In genomic region chr3:142029052-142029642, GRCh38 we compare ENCODE assay signal across 11 cellular contexts.
DNase-seq lines count a peak whose midpoint lies in the region; ATAC-seq and TF ChIP-seq lines count a peak whose summit lies in the region.
"Had no signal": no experiment of that assay in that cellular context is flagged by ENCODE, and none has a peak within 500 bp of the region (broad histone marks: within the 10 kb centered on the region; RNA-seq: fewer than 3 reads in every experiment).

No MANE protein-coding gene starts in this region.

- peaks cover 5% of the 10 kb centered on the region for H3K4me1 ChIP-seq in mammary epithelial cell (ENCODE audit: insufficient read depth, low read length)
- H3K4me1 ChIP-seq in sigmoid colon: peaks cover 0 to 33% (median 23%) of the 10 kb centered on the region in 4 donors
- peaks cover 4 to 27% (median 8%) of the 10 kb centered on the region in 3 donors for H3K4me1 ChIP-seq in esophagus squamous epithelium

- H3K27ac ChIP-seq in mammary epithelial cell (ENCODE audit: insufficient read depth, low read depth, low read length) (no peak overlapping the region), sigmoid colon (peak overlapping the region; percentile 23 to 68 (median 58)), esophagus squamous epithelium (no peak overlapping the region)
- H3K27ac ChIP-seq: SK-N-MC had no signal

- peak overlapping the region; percentile 8 for H3K4me2 ChIP-seq in mammary epithelial cell (ENCODE audit: insufficient read depth, low read depth, low read length)

- intact Hi-C loops in mammary epithelial cell (cut with micrococcal nuclease) (loop anchor here (5.0 kb wide), 1 partner anchor 93 kb away; no protein-coding TSS in a partner anchor), sigmoid colon (cut with DNase I) (no loop called here), esophagus squamous epithelium (cut with DNase I) (no loop called here)

- TF ChIP-seq EP300 in sigmoid colon (IDR thresholded peaks at IDR 0.05): no peak

- H3K4me3 ChIP-seq in mammary epithelial cell (replicated peaks in 1 of 3; ENCODE audit: insufficient read depth in 1 of 3, low read depth in 2 of 3, low read length in 3 of 3) (no peak overlapping the region), sigmoid colon (peak overlapping the region in 1 of 4 donors; percentile 52), esophagus squamous epithelium (no peak overlapping the region)

- peak overlapping the region; percentile 19 for H2AFZ ChIP-seq in mammary epithelial cell (ENCODE audit: low read depth, low read length)

- H3K9ac ChIP-seq in mammary epithelial cell (ENCODE audit: insufficient read depth, low read length): no peak overlapping the region

- in situ Hi-C loops in mammary epithelial cell (cut with MboI; ENCODE audit: low sequenced_read_pairs in 2 of 2): no loop called here

- WGBS in mammary epithelial cell (ENCODE audit: low coverage, missing lambda C conversion rate): 20% methylated on average over 3 of the region's 3 CpGs
- 21 to 39% methylated on average over 3 of the region's 3 CpGs for WGBS in sigmoid colon, 2 donors
- 23 to 29% methylated on average over 3 of the region's 3 CpGs for WGBS in esophagus squamous epithelium, 2 donors

- H3K27me3 ChIP-seq in mammary epithelial cell (ENCODE audit: insufficient read depth, low read length) (no peaks in the 10 kb centered on the region), sigmoid colon (no peaks in the 10 kb centered on the region), esophagus squamous epithelium (no peaks in the 10 kb centered on the region)
- H3K27me3 ChIP-seq: dorsolateral prefrontal cortex had no signal

- no peaks in the 10 kb centered on the region for H3K79me2 ChIP-seq in mammary epithelial cell (ENCODE audit: insufficient read depth, low read length)

- BruUV-seq in mammary epithelial cell (replicated peaks; lab: Mats Ljungman, UMichigan): no TSS peak

- CTCF ChIA-PET in mammary epithelial cell (lab: Charles Lee; ENCODE audit: low non-redundant PET): interaction anchor here (0.6 kb wide), 1 partner anchor 33 kb away, joined by 4 read pairs; no protein-coding TSS in a partner anchor

- H3K9me3 ChIP-seq in mammary epithelial cell (replicated peaks; ENCODE audit: insufficient read depth, low read length) (no peaks in the 10 kb centered on the region), sigmoid colon (no peaks in the 10 kb centered on the region), esophagus squamous epithelium (no peaks in the 10 kb centered on the region)

- ATAC-seq in GM19025 (IDR thresholded peaks at IDR 0.05; ENCODE audit: low read depth, unreplicated experiment): peak; percentile 55
- ATAC-seq in HG03045 (IDR thresholded peaks at IDR 0.05; ENCODE audit: unreplicated experiment): peak; percentile 46
- ATAC-seq in GM19035 (IDR thresholded peaks at IDR 0.05; ENCODE audit: unreplicated experiment): no peak
- ATAC-seq in esophagus mucosa: no peak

- TF ChIP-seq POLR2A in sigmoid colon (IDR thresholded peaks at IDR 0.05) (no peak), esophagus squamous epithelium (IDR thresholded peaks at IDR 0.05) (no peak)

- H4K20me1 ChIP-seq in mammary epithelial cell (ENCODE audit: insufficient read depth, low read length): no peaks in the 10 kb centered on the region

- H3K36me3 ChIP-seq in mammary epithelial cell (ENCODE audit: insufficient read depth, low read length): no peaks in the 10 kb centered on the region
- H3K36me3 ChIP-seq in sigmoid colon: no peaks in the 10 kb centered on the region
- H3K36me3 ChIP-seq in esophagus squamous epithelium: no peaks in the 10 kb centered on the region

- DNase-seq in mammary epithelial cell (no peak), sigmoid colon (no peak), esophagus squamous epithelium (lab: John Stamatoyannopoulos, UW) (no peak), DMS153 (lab: John Stamatoyannopoulos, UW) (no peak)
- DNase-seq: dorsolateral prefrontal cortex, kidney had no signal

- no peak for TF ChIP-seq CTCF in mammary epithelial cell (conservative IDR thresholded peaks at IDR 0.05 in 1 of 2, IDR thresholded peaks at IDR 0.05 in 1 of 2; ENCODE audit: extremely low read depth in 1 of 2, insufficient read depth in 1 of 2, low read depth in 1 of 2, low read length in 2 of 2)
- TF ChIP-seq CTCF in sigmoid colon (IDR thresholded peaks at IDR 0.05): no peak
- no peak for TF ChIP-seq CTCF in esophagus squamous epithelium (IDR thresholded peaks at IDR 0.05)

- dilution Hi-C loops in mammary epithelial cell (cut with HindIII; ENCODE audit: low sequenced_read_pairs): no loop called here

Comparison
In these comparisons a context has a peak if more than half of its experiments do, and no peak if none do; other contexts are left out.
1. ATAC-seq: peak in GM19025 (single experiment) and HG03045 (single experiment); none in GM19035 (single experiment) and esophagus mucosa (single experiment).
2. H3K27ac ChIP-seq: peak in sigmoid colon (4 of 4); none in mammary epithelial cell (single experiment) and esophagus squamous epithelium (0 of 4).